ENCODE assay signal across 6 cellular contexts in genomic region chr1:43936470-43937151, GRCh38. TPM values are rescaled to one million over a fixed set of nuclear protein-coding genes. Genes with fewer than 3 reads are reported as not detected.
DNase-seq lines count a peak whose midpoint lies in the region; TF ChIP-seq lines count a peak whose summit lies in the region.

No MANE protein-coding gene starts in this region.

- peak overlapping the region; percentile 93 for H2AFZ ChIP-seq in neuronal stem cell (ENCODE audit: low read length)

- H3K79me1 ChIP-seq in neuronal stem cell (ENCODE audit: low read depth, low read length) = peaks cover 1% of the 10 kb centered on the region

- H3K4me2 ChIP-seq in neuronal stem cell (ENCODE audit: insufficient read depth, low read length, poor library complexity, severe bottlenecking) = peak overlapping the region; percentile 90

- peak overlapping the region; percentile 42 for H2BK15ac ChIP-seq in neuronal stem cell (ENCODE audit: low read length)

- H3K27me3 Mint-ChIP-seq in activated CD4-positive, alpha-beta T cell treated with anti-CD3 and anti-CD28 coated beads, Interleukin-2, amount 10 ng/mL, durations not matched to agents 7 days and 5 days = peaks cover 21% of the 10 kb centered on the region

- DNase-seq in activated CD4-positive, alpha-beta T cell treated with anti-CD3 and anti-CD28 coated beads, Interleukin-2, amount 10 ng/mL, durations not matched to agents 7 days and 5 days = no peak
- DNase-seq in activated CD4-positive, alpha-beta T cell treated with anti-CD3 and anti-CD28 coated beads, Interleukin-2, amount 50 U/mL, for 4 hours = no peak
- DNase-seq in coronary artery (ENCODE audit: low spot score) = no peak
- DNase-seq in neuronal stem cell (ENCODE audit: low spot score) = peak; percentile 38
- DNase-seq in activated CD8-positive, alpha-beta memory T cell treated with anti-CD3 and anti-CD28 coated beads for 24 hours = no peak
- DNase-seq in Ammon's horn (ENCODE audit: low spot score) = no peak

- TF ChIP-seq CTCF in coronary artery (IDR thresholded peaks at IDR 0.05) = no peak

- peak overlapping the region; percentile 25 for H3K4me3 Mint-ChIP-seq in activated CD4-positive, alpha-beta T cell treated with anti-CD3 and anti-CD28 coated beads, Interleukin-2, amount 10 ng/mL, durations not matched to agents 7 days and 5 days

- H2AK5ac ChIP-seq in neuronal stem cell (ENCODE audit: low read depth, low read length) = peak overlapping the region; percentile 66

- H4K91ac ChIP-seq in neuronal stem cell (ENCODE audit: low read depth, low read length, poor library complexity) = no peak overlapping the region

- no peaks in the 10 kb centered on the region for H3K9me3 ChIP-seq in neuronal stem cell (replicated peaks in 1 of 2; ENCODE audit: control insufficient read depth in 2 of 2, insufficient read depth in 1 of 2, low read depth in 1 of 2, low read length in 2 of 2)

- no peak overlapping the region for H4K8ac ChIP-seq in neuronal stem cell (ENCODE audit: low read depth, low read length)

- H2BK5ac ChIP-seq in neuronal stem cell (ENCODE audit: low read length) = peak overlapping the region; percentile 32

- H3K4ac ChIP-seq in neuronal stem cell (ENCODE audit: low read length) = no peak overlapping the region

- WGBS in neuronal stem cell (ENCODE audit: extremely low coverage in 2 of 2, insufficient read length in 2 of 2, insufficient replicate concordance in 1 of 2), 2 donors = no CpG with 5 or more reads among the region's 49 CpGs

- peaks cover 4 to 25% (median 14%) of the 10 kb centered on the region in 3 experiments for H3K27me3 ChIP-seq in neuronal stem cell (ENCODE audit: control insufficient read depth in 3 of 3, insufficient read depth in 3 of 3, low read depth in 1 of 3, low read length in 3 of 3)

- H3K27ac ChIP-seq in coronary artery = no peak overlapping the region
- H3K27ac ChIP-seq in neuronal stem cell (replicated peaks; ENCODE audit: low read length) = no peak overlapping the region

- no peak overlapping the region for H2BK120ac ChIP-seq in neuronal stem cell (ENCODE audit: low read depth, low read length)

- CTCF ChIA-PET in activated CD4-positive, alpha-beta T cell treated with anti-CD3 and anti-CD28 coated beads, Interleukin-2, amount 10 ng/mL, durations not matched to agents 7 days and 5 days (lab: Charles Lee) = interaction anchor here (1.1 to 6.7 kb wide), 4 partner anchors 10 to 172 kb away, joined by 3 to 93 read pairs (median 50); partner anchors contain the start of gene IPO13

- H3K4me1 ChIP-seq in neuronal stem cell (ENCODE audit: control insufficient read depth in 2 of 2, insufficient read depth in 1 of 2, low read depth in 1 of 2, low read length in 2 of 2) = peaks cover 8 to 23% of the 10 kb centered on the region in 2 donors

- H3K36me3 Mint-ChIP-seq in activated CD4-positive, alpha-beta T cell treated with anti-CD3 and anti-CD28 coated beads, Interleukin-2, amount 10 ng/mL, durations not matched to agents 7 days and 5 days (ENCODE audit: low read depth) = no peaks in the 10 kb centered on the region

- peak overlapping the region; percentile 86 for H3K23ac ChIP-seq in neuronal stem cell (ENCODE audit: low read depth, low read length, poor library complexity)

- H3K27ac Mint-ChIP-seq in activated CD4-positive, alpha-beta T cell treated with anti-CD3 and anti-CD28 coated beads, Interleukin-2, amount 10 ng/mL, durations not matched to agents 7 days and 5 days = no peak overlapping the region

- peak overlapping the region; percentile 92 for H3K9ac ChIP-seq in neuronal stem cell (ENCODE audit: low read depth, low read length, poor library complexity)

- peak overlapping the region; percentile 93 for H3K18ac ChIP-seq in neuronal stem cell (ENCODE audit: low read length)

- no peaks in the 10 kb centered on the region for H3K9me3 Mint-ChIP-seq in activated CD4-positive, alpha-beta T cell treated with anti-CD3 and anti-CD28 coated beads, Interleukin-2, amount 10 ng/mL, durations not matched to agents 7 days and 5 days

- H3K36me3 ChIP-seq in neuronal stem cell (replicated peaks in 1 of 2; ENCODE audit: control insufficient read depth in 2 of 2, insufficient read depth in 2 of 2, low read length in 2 of 2) = no peaks in the 10 kb centered on the region

- POLR2A ChIA-PET in activated CD4-positive, alpha-beta T cell treated with anti-CD3 and anti-CD28 coated beads, Interleukin-2, amount 10 ng/mL, durations not matched to agents 7 days and 5 days (lab: Charles Lee) = interaction anchor here (0.5 kb wide), 1 partner anchor 62 kb away, joined by 3 read pairs; no protein-coding TSS in a partner anchor

- H3K4me3 ChIP-seq in coronary artery (peak overlapping the region; percentile 68), neuronal stem cell (ENCODE audit: low read length in 2 of 2) (peak overlapping the region; percentile 30 to 80)

- peak overlapping the region; percentile 49 for H3K14ac ChIP-seq in neuronal stem cell (ENCODE audit: low read length)

- H2BK12ac ChIP-seq in neuronal stem cell (ENCODE audit: low read length) = no peak overlapping the region

- peaks cover 20% of the 10 kb centered on the region for H3K4me1 Mint-ChIP-seq in activated CD4-positive, alpha-beta T cell treated with anti-CD3 and anti-CD28 coated beads, Interleukin-2, amount 10 ng/mL, durations not matched to agents 7 days and 5 days

RNA-seq across cellular contexts. Expression of gene ARTN, which starts 3.0 kb away (rescaled TPM):
- under 1 TPM; 0.10 to 0.52 TPM for total RNA-seq in activated CD4-positive, alpha-beta T cell treated with anti-CD3 and anti-CD28 coated beads, Interleukin-2, amount 10 ng/mL, durations not matched to agents 7 days and 5 days
- 2.7 TPM for polyA plus RNA-seq in neuronal stem cell (2013, experiment 1 of 2)
- 2.4 TPM for polyA plus RNA-seq in neuronal stem cell (2013, experiment 2 of 2)

RNA-seq across cellular contexts. Expression of gene IPO13, which starts 10.1 kb away (rescaled TPM):
- total RNA-seq in activated CD4-positive, alpha-beta T cell treated with anti-CD3 and anti-CD28 coated beads, Interleukin-2, amount 10 ng/mL, durations not matched to agents 7 days and 5 days = 10 to 100 TPM; 22.0 to 27.2 TPM
- polyA plus RNA-seq in neuronal stem cell (2013, experiment 1 of 2) = 9.3 TPM
- 9.1 TPM for polyA plus RNA-seq in neuronal stem cell (2013, experiment 2 of 2)

RNA-seq across cellular contexts. Expression of gene DPH2, which starts 33.2 kb away (rescaled TPM):
- total RNA-seq in activated CD4-positive, alpha-beta T cell treated with anti-CD3 and anti-CD28 coated beads, Interleukin-2, amount 10 ng/mL, durations not matched to agents 7 days and 5 days = 10 to 100 TPM; 28.0 to 30.0 TPM
- 11.1 TPM for polyA plus RNA-seq in neuronal stem cell (2013, experiment 1 of 2)
- 11.6 TPM for polyA plus RNA-seq in neuronal stem cell (2013, experiment 2 of 2)

RNA-seq across cellular contexts. Expression of gene ATP6V0B, which starts 38.1 kb away (rescaled TPM):
- total RNA-seq in activated CD4-positive, alpha-beta T cell treated with anti-CD3 and anti-CD28 coated beads, Interleukin-2, amount 10 ng/mL, durations not matched to agents 7 days and 5 days = 100 to 1,000 TPM in 1 of 2 experiments, 10 to 100 TPM in 1; 90.1 to 112 TPM
- polyA plus RNA-seq in neuronal stem cell (2013, experiment 1 of 2) = 44.2 TPM
- polyA plus RNA-seq in neuronal stem cell (2013, experiment 2 of 2) = 41.9 TPM

RNA-seq across cellular contexts. Expression of gene B4GALT2, which starts 42.4 kb away (rescaled TPM):
- 1 to 10 TPM; 8.0 to 9.3 TPM for total RNA-seq in activated CD4-positive, alpha-beta T cell treated with anti-CD3 and anti-CD28 coated beads, Interleukin-2, amount 10 ng/mL, durations not matched to agents 7 days and 5 days
- 64.3 TPM for polyA plus RNA-seq in neuronal stem cell (2013, experiment 1 of 2)
- 60.7 TPM for polyA plus RNA-seq in neuronal stem cell (2013, experiment 2 of 2)
